2 cellular contexts compared by ENCODE assay signal in genomic region chr14:95268350-95268749, GRCh38.
TF ChIP-seq lines count a peak whose summit lies in the region.

No MANE protein-coding gene starts in this region.

TF ChIP-seq in GM12878, 131 proteins besides CTCF, POLR2A, EP300 and RAD21:
- TF ChIP-seq ETV6 (conservative IDR thresholded peaks at IDR 0.05 in 1 of 2, IDR thresholded peaks at IDR 0.05 in 1 of 2; ENCODE audit: borderline replicate concordance in 1 of 2, low read depth in 1 of 2) = no peak
- peak; percentile 55; the same call in 1 of the 2 replicates for TF ChIP-seq RUNX3 (IDR thresholded peaks at IDR 0.05; ENCODE audit: low read length)
- TF ChIP-seq SMC3 (IDR thresholded peaks at IDR 0.05; ENCODE audit: borderline replicate concordance, low read length) = no peak
- TF ChIP-seq SKIL (IDR thresholded peaks at IDR 0.05; ENCODE audit: low read depth, poor library complexity, severe bottlenecking) = no peak
- no peak for TF ChIP-seq E4F1 (IDR thresholded peaks at IDR 0.05; ENCODE audit: borderline replicate concordance, partially characterized antibody)
- peak; percentile 47; the same call in 1 of the 2 replicates for TF ChIP-seq EED (IDR thresholded peaks at IDR 0.05; ENCODE audit: low read depth)
- TF ChIP-seq IRF5 (IDR thresholded peaks at IDR 0.05; ENCODE audit: borderline replicate concordance) = no peak
- TF ChIP-seq E2F4 (IDR thresholded peaks at IDR 0.05; ENCODE audit: low read depth, low read length) = no peak
- TF ChIP-seq SRF (IDR thresholded peaks at IDR 0.05; ENCODE audit: low read depth in 2 of 2, low read length in 2 of 2) = peak in 1 of 2 experiments; percentile 82; a peak in 2 of 4 replicates
- TF ChIP-seq DPF2 (IDR thresholded peaks at IDR 0.05) = no peak
- peak; percentile 79 for TF ChIP-seq JUNB (IDR thresholded peaks at IDR 0.05)
- peak; percentile 46; the same call in 1 of the 2 replicates for TF ChIP-seq NFIC (IDR thresholded peaks at IDR 0.05; ENCODE audit: low read depth, low read length)
- TF ChIP-seq CREM (IDR thresholded peaks at IDR 0.05; ENCODE audit: low read depth) = 0 out of 2 replicates have a peak, but pooled peaks have one; percentile 19
- TF ChIP-seq NKRF (conservative IDR thresholded peaks at IDR 0.05) = no peak
TF ChIP-seq in GM12878: peak in this region for 6.

TF ChIP-seq in HepG2, 621 proteins besides CTCF, POLR2A, EP300 and RAD21:
- TF ChIP-seq ZNF580 (CRISPR knock-in tag; IDR thresholded peaks at IDR 0.05; ENCODE audit: borderline replicate concordance, low read depth) (no peak), TARDBP (CRISPR knock-in tag; IDR thresholded peaks at IDR 0.05) (no peak), PATZ1 (CRISPR knock-in tag; IDR thresholded peaks at IDR 0.05) (no peak), PCBP1 (IDR thresholded peaks at IDR 0.05; ENCODE audit: borderline replicate concordance, low read depth, low read length) (no peak), CCAR2 (optimal IDR thresholded peaks at IDR 0.05; ENCODE audit: low read depth, low read length) (no peak), ATF7 (IDR thresholded peaks at IDR 0.05) (no peak), ATF7 (CRISPR knock-in tag; IDR thresholded peaks at IDR 0.05) (no peak), ZNF547 (CRISPR knock-in tag; IDR thresholded peaks at IDR 0.05) (no peak), RNF219 (CRISPR knock-in tag; IDR thresholded peaks at IDR 0.05) (no peak)
